8 cellular contexts compared by ENCODE assay signal in genomic region chr12:14950982-14951746, GRCh38. TPM values are rescaled to one million over a fixed set of nuclear protein-coding genes. Genes with fewer than 3 reads are reported as not detected.
DNase-seq lines count a peak whose midpoint lies in the region; ATAC-seq and TF ChIP-seq lines count a peak whose summit lies in the region.

No MANE protein-coding gene starts in this region.

- H3K9me3 ChIP-seq in osteoblast (ENCODE audit: low read depth, low read length): no peaks in the 10 kb centered on the region

- ATAC-seq in SK-N-SH treated with all-trans-retinoic acid at 6 μM for 48 hours (peak; percentile 15; the same call in 2 of the 3 replicates), esophagus mucosa (peak; percentile 74), GM18873 (IDR thresholded peaks at IDR 0.05; ENCODE audit: low FRiP score, unreplicated experiment) (no peak), GM21423 (IDR thresholded peaks at IDR 0.05; ENCODE audit: unreplicated experiment) (no peak)

- H3K79me2 ChIP-seq in osteoblast (ENCODE audit: insufficient read depth, low read length): no peaks in the 10 kb centered on the region

- peak overlapping the region; percentile 48 for H3K27ac ChIP-seq in osteoblast (ENCODE audit: low read depth, low read length)

- no peaks in the 10 kb centered on the region for H3K27me3 ChIP-seq in osteoblast (ENCODE audit: insufficient read depth, low read length)

- DNase-seq in Daoy (ENCODE audit: low read depth) (peak; percentile 15), osteoblast (ENCODE audit: insufficient read length, low spot score, missing footprints) (no peak), HuH-7 (ENCODE audit: low spot score) (no peak), RPMI8226 (no peak)

- peaks cover 29% of the 10 kb centered on the region for H3K4me1 ChIP-seq in osteoblast (ENCODE audit: insufficient read depth, low read length)

- H3K4me2 ChIP-seq in osteoblast (ENCODE audit: insufficient read depth, low read length): no peak overlapping the region

- no peaks in the 10 kb centered on the region for H4K20me1 ChIP-seq in osteoblast (ENCODE audit: insufficient read depth, low read length)

- H3K4me3 ChIP-seq in osteoblast (ENCODE audit: insufficient read depth, low read length): no peak overlapping the region

- H3K36me3 ChIP-seq in osteoblast (ENCODE audit: insufficient read depth, low read length): no peaks in the 10 kb centered on the region

- TF ChIP-seq CTCF in osteoblast (IDR thresholded peaks at IDR 0.05; ENCODE audit: extremely low read depth, low read depth, low read length): no peak

- peak overlapping the region; percentile 45 for H2AFZ ChIP-seq in osteoblast (ENCODE audit: low read length)

TF ChIP-seq in SK-N-SH treated with all-trans-retinoic acid at 6 μM for 48 hours, 23 proteins besides CTCF, POLR2A, EP300 and RAD21:
- TF ChIP-seq ISL1 (CRISPR knock-in tag; IDR thresholded peaks at IDR 0.05): 0 out of 2 replicates have a peak, but pooled peaks have one; percentile 7
- TF ChIP-seq OSR1 (CRISPR knock-in tag; IDR thresholded peaks at IDR 0.05): no peak

RNA-seq across cellular contexts. Expression of gene ARHGDIB, which starts 10.2 kb away (rescaled TPM):
- total RNA-seq in Daoy (2014; rRNA removed; shearing (Covaris generic)): 308 and 347 TPM in 2 replicates
- total RNA-seq in esophagus mucosa (39.0 TPM), osteoblast (1.5 and 7.2 TPM in 2 replicates)

RNA-seq across cellular contexts. Expression of gene ERP27, which starts 12.8 kb away (rescaled TPM):
- total RNA-seq in Daoy (2014; rRNA removed; shearing (Covaris generic)): not detected in 2 replicates
- total RNA-seq in esophagus mucosa (4.5 TPM), osteoblast (not detected in 2 replicates)

RNA-seq across cellular contexts. Expression of gene PDE6H, which starts 21.7 kb away (rescaled TPM):
- total RNA-seq in Daoy (2014; rRNA removed; shearing (Covaris generic)): not detected in 2 replicates
- not detected for total RNA-seq in esophagus mucosa
- not detected in 2 replicates for total RNA-seq in osteoblast

Comparison
In these comparisons a context has a peak if more than half of its experiments do, and no peak if none do; other contexts are left out.
1. ATAC-seq: peak in SK-N-SH treated with all-trans-retinoic acid at 6 μM for 48 hours (single experiment) and esophagus mucosa (single experiment); none in GM18873 (single experiment) and GM21423 (single experiment).